ENCODE assay signal across 9 cellular contexts in the genomic region with DNA sequence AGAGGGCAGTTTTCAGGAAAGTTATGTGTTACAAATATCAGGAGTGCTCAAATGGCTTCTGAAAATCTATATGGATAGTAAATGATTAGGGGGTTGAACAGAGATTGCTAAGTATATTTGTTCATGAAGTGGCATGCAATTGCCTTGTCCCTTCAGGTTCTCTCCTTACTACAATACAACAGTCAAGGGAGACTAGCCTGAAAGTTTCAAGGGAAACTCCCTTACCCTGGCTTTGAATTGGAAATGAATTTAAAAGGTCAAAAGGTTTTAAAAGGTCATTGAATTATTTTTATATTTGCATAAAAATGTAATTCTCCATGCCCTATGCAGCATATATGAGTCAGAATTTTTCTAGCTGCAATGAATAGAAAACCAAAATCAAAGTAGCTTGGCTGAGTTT.
"Had no signal": no experiment of that assay in that cellular context is flagged by ENCODE, and none has a peak within 500 bp of the region (broad histone marks: within the 10 kb centered on the region; RNA-seq: fewer than 3 reads in every experiment).

No MANE protein-coding gene starts in this region.

- FAIRE-seq: H1, H54, HTR-8/SVneo, K562 had no signal

- H3K4me2 ChIP-seq: GM23338 had no signal

- H3K4me3 Mint-ChIP-seq: GM23338, H9 had no signal

- H3K4me1 Mint-ChIP-seq: GM23338, H9 had no signal

- H3K27ac Mint-ChIP-seq: GM23338, H9 had no signal

- H3K4me3 ChIP-seq: GM23338, K562 had no signal

- ATAC-seq: GM23338, K562 had no signal

- DNase-seq: H9, HCEC 1CT, IMR-90, KG1 had no signal
